ENCODE assay signal across 7 cellular contexts in genomic region chr12:46267618-46268348, GRCh38. TPM values are rescaled to one million over a fixed set of nuclear protein-coding genes. Genes with fewer than 3 reads are reported as not detected.
DNase-seq lines count a peak whose midpoint lies in the region; ATAC-seq and TF ChIP-seq lines count a peak whose summit lies in the region.

No MANE protein-coding gene starts in this region.

- H3K27ac ChIP-seq in right atrium auricular region (peak overlapping the region; percentile 87 to 88), skin epidermis (peak overlapping the region; percentile 42 to 96 (median 85))

- no peak for ATAC-seq in GM18505 (IDR thresholded peaks at IDR 0.05; ENCODE audit: unreplicated experiment)
- no peak for ATAC-seq in GM19397 (IDR thresholded peaks at IDR 0.05; ENCODE audit: unreplicated experiment)

- intact Hi-C loops in activated naive CD4-positive, alpha-beta T cell treated with anti-CD3 and anti-CD28 coated beads for 36 hours (cut with micrococcal nuclease), result loop anchor here (2.0 to 5.0 kb wide), 4 partner anchors 49 to 1125 kb away; no protein-coding TSS in a partner anchor

- no peaks in the 10 kb centered on the region for H3K27me3 ChIP-seq in right atrium auricular region

- H3K4me1 Mint-ChIP-seq in activated naive CD4-positive, alpha-beta T cell treated with anti-CD3 and anti-CD28 coated beads for 36 hours (ENCODE audit: low read depth), result peaks cover 35% of the 10 kb centered on the region

- H3K4me3 ChIP-seq in right atrium auricular region (peak overlapping the region; percentile 44 to 63), skin epidermis (peak overlapping the region; percentile 57 to 65 (median 61))

- no peak overlapping the region for H3K27ac Mint-ChIP-seq in activated naive CD4-positive, alpha-beta T cell treated with anti-CD3 and anti-CD28 coated beads for 36 hours

- TF ChIP-seq POLR2A in GM18505 (IDR thresholded peaks at IDR 0.05; ENCODE audit: borderline replicate concordance, extremely low read depth, insufficient read depth, insufficient read length), result peak; percentile 46

- H3K4me3 Mint-ChIP-seq in activated naive CD4-positive, alpha-beta T cell treated with anti-CD3 and anti-CD28 coated beads for 36 hours, result no peak overlapping the region

- no peaks in the 10 kb centered on the region for H3K9me3 ChIP-seq in right atrium auricular region

- H3K4me1 ChIP-seq in right atrium auricular region, result peaks cover 0 to 40% of the 10 kb centered on the region in 2 donors

- no peaks in the 10 kb centered on the region for H3K36me3 ChIP-seq in right atrium auricular region

- peaks cover 11% of the 10 kb centered on the region for H3K36me3 Mint-ChIP-seq in activated naive CD4-positive, alpha-beta T cell treated with anti-CD3 and anti-CD28 coated beads for 36 hours (ENCODE audit: low read depth)

- no peak for TF ChIP-seq CTCF in right atrium auricular region (IDR thresholded peaks at IDR 0.05)

- CTCF ChIA-PET in activated naive CD4-positive, alpha-beta T cell treated with anti-CD3 and anti-CD28 coated beads for 36 hours (lab: Charles Lee), result interaction anchor here (0.9 kb wide), 1 partner anchor 50 kb away, joined by 3 read pairs; no protein-coding TSS in a partner anchor

- DNase-seq in NCI-H748 treated with DMSO at 0.1 percent for 48 hours (lab: John Stamatoyannopoulos, UW), result peak; percentile 40
- peak; percentile 63 for DNase-seq in activated naive CD4-positive, alpha-beta T cell treated with anti-CD3 and anti-CD28 coated beads for 36 hours
- no peak for DNase-seq in right atrium auricular region (ENCODE audit: low spot score)
- DNase-seq in NCI-H446 treated with DMSO at 0.1 percent for 48 hours (lab: John Stamatoyannopoulos, UW), result no peak

- no peaks in the 10 kb centered on the region for H3K27me3 Mint-ChIP-seq in activated naive CD4-positive, alpha-beta T cell treated with anti-CD3 and anti-CD28 coated beads for 36 hours (ENCODE audit: low read depth)

- H3K9me3 Mint-ChIP-seq in activated naive CD4-positive, alpha-beta T cell treated with anti-CD3 and anti-CD28 coated beads for 36 hours, result no peaks in the 10 kb centered on the region

RNA-seq across cellular contexts. Expression of gene SLC38A1, which starts 1.1 kb away (rescaled TPM):
- total RNA-seq in activated naive CD4-positive, alpha-beta T cell treated with anti-CD3 and anti-CD28 coated beads for 36 hours, result 100 to 1,000 TPM; 105 to 110 TPM
- 100 to 1,000 TPM in 1 of 2 donors, 10 to 100 TPM in 1; 79.6 to 116 TPM for total RNA-seq in right atrium auricular region

Comparison
In these comparisons a context has a peak if more than half of its experiments do, and no peak if none do; other contexts are left out.
1. DNase-seq: peak in NCI-H748 treated with DMSO at 0.1 percent for 48 hours (single experiment) and activated naive CD4-positive, alpha-beta T cell treated with anti-CD3 and anti-CD28 coated beads for 36 hours (single experiment); none in right atrium auricular region (single experiment) and NCI-H446 treated with DMSO at 0.1 percent for 48 hours (single experiment).